ENCODE assay signal across 1 cellular context in the genomic region with DNA sequence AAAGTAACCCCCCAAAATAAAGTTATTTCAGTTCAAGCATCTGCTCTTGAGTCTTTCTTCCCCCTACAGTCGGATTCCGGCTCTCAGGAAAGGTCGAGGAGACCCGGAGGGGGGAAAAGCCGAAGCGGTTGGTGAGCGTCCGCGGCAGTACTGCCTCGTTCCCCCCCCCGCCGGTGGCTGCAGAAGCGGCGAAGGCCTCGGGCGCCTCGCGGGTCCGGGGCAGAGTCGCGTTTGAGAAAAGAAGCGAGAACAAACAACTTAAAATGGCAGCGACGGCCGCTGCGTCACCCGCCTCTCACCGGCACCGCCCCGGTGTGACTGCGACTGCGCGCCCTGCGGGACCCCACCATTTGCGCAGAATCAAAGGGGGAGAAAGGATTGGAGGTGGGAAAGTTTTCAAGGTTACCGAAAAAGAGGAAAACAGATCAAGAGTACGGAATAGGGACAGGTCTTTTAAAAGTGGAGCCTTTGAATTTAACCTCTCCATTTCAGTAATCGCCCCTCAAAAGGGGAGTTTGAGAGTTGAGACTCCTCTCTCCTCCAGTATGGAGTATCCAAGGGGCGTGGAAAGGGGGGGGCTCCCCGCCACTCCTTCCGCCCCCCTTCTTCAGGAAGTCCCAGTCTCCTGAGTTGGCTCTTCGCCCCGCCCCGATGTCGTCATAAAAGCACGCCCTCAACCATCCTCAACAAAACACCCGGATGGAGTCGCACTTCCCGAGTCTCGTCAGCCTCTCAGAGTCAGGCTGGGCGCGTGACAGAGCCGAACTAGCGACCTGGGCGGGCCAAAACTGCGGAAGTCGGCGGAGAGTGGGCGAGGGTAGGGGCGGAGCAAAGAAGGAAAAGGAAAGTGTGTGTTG.
TF ChIP-seq lines count a peak whose summit lies in the region.

No MANE protein-coding gene starts in this region.

TF ChIP-seq in HepG2, 621 proteins besides CTCF, POLR2A, EP300 and RAD21 (continued from another document and continues in another):
- TF ChIP-seq, protein P1, sequence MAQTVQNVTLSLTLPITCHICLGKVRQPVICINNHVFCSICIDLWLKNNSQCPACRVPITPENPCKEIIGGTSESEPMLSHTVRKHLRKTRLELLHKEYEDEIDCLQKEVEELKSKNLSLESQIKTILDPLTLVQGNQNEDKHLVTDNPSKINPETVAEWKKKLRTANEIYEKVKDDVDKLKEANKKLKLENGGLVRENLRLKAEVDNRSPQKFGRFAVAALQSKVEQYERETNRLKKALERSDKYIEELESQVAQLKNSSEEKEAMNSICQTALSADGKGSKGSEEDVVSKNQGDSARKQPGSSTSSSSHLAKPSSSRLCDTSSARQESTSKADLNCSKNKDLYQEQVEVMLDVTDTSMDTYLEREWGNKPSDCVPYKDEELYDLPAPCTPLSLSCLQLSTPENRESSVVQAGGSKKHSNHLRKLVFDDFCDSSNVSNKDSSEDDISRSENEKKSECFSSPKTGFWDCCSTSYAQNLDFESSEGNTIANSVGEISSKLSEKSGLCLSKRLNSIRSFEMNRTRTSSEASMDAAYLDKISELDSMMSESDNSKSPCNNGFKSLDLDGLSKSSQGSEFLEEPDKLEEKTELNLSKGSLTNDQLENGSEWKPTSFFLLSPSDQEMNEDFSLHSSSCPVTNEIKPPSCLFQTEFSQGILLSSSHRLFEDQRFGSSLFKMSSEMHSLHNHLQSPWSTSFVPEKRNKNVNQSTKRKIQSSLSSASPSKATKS (CRISPR knock-in tag; IDR thresholded peaks at IDR 0.05): no peak
- no peak; the same call in 1 of the 2 replicates for TF ChIP-seq BCL3 (CRISPR knock-in tag; IDR thresholded peaks at IDR 0.05)
- TF ChIP-seq DMAP1 (CRISPR knock-in tag; IDR thresholded peaks at IDR 0.05): no peak
- TF ChIP-seq CEBPG (CRISPR knock-in tag; IDR thresholded peaks at IDR 0.05): peak; percentile 71; the same call in 1 of the 2 replicates
- TF ChIP-seq, protein P2, sequence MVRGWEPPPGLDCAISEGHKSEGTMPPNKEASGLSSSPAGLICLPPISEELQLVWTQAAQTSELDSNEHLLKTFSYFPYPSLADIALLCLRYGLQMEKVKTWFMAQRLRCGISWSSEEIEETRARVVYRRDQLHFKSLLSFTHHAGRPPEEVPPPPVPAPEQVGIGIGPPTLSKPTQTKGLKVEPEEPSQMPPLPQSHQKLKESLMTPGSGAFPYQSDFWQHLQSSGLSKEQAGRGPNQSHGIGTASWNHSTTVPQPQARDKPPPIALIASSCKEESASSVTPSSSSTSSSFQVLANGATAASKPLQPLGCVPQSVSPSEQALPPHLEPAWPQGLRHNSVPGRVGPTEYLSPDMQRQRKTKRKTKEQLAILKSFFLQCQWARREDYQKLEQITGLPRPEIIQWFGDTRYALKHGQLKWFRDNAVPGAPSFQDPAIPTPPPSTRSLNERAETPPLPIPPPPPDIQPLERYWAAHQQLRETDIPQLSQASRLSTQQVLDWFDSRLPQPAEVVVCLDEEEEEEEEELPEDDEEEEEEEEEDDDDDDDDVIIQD (CRISPR knock-in tag; IDR thresholded peaks at IDR 0.05; ENCODE audit: low read depth): peak; percentile 44
- no peak for TF ChIP-seq ZNF451 (CRISPR knock-in tag; IDR thresholded peaks at IDR 0.05)
- no peak for TF ChIP-seq PTBP1 (IDR thresholded peaks at IDR 0.05; ENCODE audit: low read depth, low read length, poor library complexity, severe bottlenecking)
- TF ChIP-seq ZNF724P (CRISPR knock-in tag; IDR thresholded peaks at IDR 0.05; ENCODE audit: borderline replicate concordance): no peak; the same call in 1 of the 2 replicates
- TF ChIP-seq ZNF432 (CRISPR knock-in tag; IDR thresholded peaks at IDR 0.05; ENCODE audit: borderline replicate concordance): no peak
- TF ChIP-seq, protein P3, sequence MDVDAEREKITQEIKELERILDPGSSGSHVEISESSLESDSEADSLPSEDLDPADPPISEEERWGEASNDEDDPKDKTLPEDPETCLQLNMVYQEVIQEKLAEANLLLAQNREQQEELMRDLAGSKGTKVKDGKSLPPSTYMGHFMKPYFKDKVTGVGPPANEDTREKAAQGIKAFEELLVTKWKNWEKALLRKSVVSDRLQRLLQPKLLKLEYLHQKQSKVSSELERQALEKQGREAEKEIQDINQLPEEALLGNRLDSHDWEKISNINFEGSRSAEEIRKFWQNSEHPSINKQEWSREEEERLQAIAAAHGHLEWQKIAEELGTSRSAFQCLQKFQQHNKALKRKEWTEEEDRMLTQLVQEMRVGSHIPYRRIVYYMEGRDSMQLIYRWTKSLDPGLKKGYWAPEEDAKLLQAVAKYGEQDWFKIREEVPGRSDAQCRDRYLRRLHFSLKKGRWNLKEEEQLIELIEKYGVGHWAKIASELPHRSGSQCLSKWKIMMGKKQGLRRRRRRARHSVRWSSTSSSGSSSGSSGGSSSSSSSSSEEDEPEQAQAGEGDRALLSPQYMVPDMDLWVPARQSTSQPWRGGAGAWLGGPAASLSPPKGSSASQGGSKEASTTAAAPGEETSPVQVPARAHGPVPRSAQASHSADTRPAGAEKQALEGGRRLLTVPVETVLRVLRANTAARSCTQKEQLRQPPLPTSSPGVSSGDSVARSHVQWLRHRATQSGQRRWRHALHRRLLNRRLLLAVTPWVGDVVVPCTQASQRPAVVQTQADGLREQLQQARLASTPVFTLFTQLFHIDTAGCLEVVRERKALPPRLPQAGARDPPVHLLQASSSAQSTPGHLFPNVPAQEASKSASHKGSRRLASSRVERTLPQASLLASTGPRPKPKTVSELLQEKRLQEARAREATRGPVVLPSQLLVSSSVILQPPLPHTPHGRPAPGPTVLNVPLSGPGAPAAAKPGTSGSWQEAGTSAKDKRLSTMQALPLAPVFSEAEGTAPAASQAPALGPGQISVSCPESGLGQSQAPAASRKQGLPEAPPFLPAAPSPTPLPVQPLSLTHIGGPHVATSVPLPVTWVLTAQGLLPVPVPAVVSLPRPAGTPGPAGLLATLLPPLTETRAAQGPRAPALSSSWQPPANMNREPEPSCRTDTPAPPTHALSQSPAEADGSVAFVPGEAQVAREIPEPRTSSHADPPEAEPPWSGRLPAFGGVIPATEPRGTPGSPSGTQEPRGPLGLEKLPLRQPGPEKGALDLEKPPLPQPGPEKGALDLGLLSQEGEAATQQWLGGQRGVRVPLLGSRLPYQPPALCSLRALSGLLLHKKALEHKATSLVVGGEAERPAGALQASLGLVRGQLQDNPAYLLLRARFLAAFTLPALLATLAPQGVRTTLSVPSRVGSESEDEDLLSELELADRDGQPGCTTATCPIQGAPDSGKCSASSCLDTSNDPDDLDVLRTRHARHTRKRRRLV (CRISPR knock-in tag; IDR thresholded peaks at IDR 0.05): 0 out of 2 replicates have a peak, but pooled peaks have one; percentile 44
- TF ChIP-seq ZNF878 (CRISPR knock-in tag; IDR thresholded peaks at IDR 0.05): no peak; the same call in 1 of the 2 replicates
- no peak; the same call in 1 of the 2 replicates for TF ChIP-seq ZNF570 (CRISPR knock-in tag; IDR thresholded peaks at IDR 0.05; ENCODE audit: borderline replicate concordance)
- TF ChIP-seq REL (CRISPR knock-in tag; conservative IDR thresholded peaks at IDR 0.05): no peak
- no peak for TF ChIP-seq PAWR (CRISPR knock-in tag; IDR thresholded peaks at IDR 0.05; ENCODE audit: borderline replicate concordance)
- TF ChIP-seq KMT2A (CRISPR knock-in tag; IDR thresholded peaks at IDR 0.05): no peak
- peak; percentile 59; the same call in 1 of the 2 replicates for TF ChIP-seq PBX3 (CRISPR knock-in tag; IDR thresholded peaks at IDR 0.05; ENCODE audit: borderline replicate concordance)
- 0 out of 2 replicates have a peak, but pooled peaks have one; percentile 9 for TF ChIP-seq ZNF460 (CRISPR knock-in tag; IDR thresholded peaks at IDR 0.05; ENCODE audit: borderline replicate concordance)
- peak; percentile 99 for TF ChIP-seq POLR2AphosphoS5 (IDR thresholded peaks at IDR 0.05; ENCODE audit: low read depth, low read length)
- TF ChIP-seq ZFP36 (IDR thresholded peaks at IDR 0.05; ENCODE audit: borderline replicate concordance, low read depth, low read length, partially characterized antibody): no peak
- TF ChIP-seq ZNF737 (CRISPR knock-in tag; IDR thresholded peaks at IDR 0.05; ENCODE audit: borderline replicate concordance): no peak
- TF ChIP-seq ZNF891 (CRISPR knock-in tag; IDR thresholded peaks at IDR 0.05): 0 out of 2 replicates have a peak, but pooled peaks have one; percentile 3
- peak; percentile 99 for TF ChIP-seq RBFOX2 (IDR thresholded peaks at IDR 0.05; ENCODE audit: low read depth, low read length)
- TF ChIP-seq GRHL1 (CRISPR knock-in tag; conservative IDR thresholded peaks at IDR 0.05): no peak
- no peak for TF ChIP-seq ZNF672 (CRISPR knock-in tag; IDR thresholded peaks at IDR 0.05)
- TF ChIP-seq THYN1 (CRISPR knock-in tag; IDR thresholded peaks at IDR 0.05; ENCODE audit: borderline replicate concordance, low read depth): no peak
- TF ChIP-seq MBD4 (IDR thresholded peaks at IDR 0.05; ENCODE audit: borderline replicate concordance, low read length): no peak
- TF ChIP-seq GLMP (CRISPR knock-in tag; IDR thresholded peaks at IDR 0.05; ENCODE audit: borderline replicate concordance): no peak
- peak; percentile 97; the same call in 1 of the 2 replicates for TF ChIP-seq NFKB2 (CRISPR knock-in tag; IDR thresholded peaks at IDR 0.05; ENCODE audit: borderline replicate concordance)
- peak; percentile 96 for TF ChIP-seq CREB1 (IDR thresholded peaks at IDR 0.05)
- peak; percentile 98 for TF ChIP-seq CREB1 (CRISPR knock-in tag; IDR thresholded peaks at IDR 0.05)
- TF ChIP-seq, protein P4, sequence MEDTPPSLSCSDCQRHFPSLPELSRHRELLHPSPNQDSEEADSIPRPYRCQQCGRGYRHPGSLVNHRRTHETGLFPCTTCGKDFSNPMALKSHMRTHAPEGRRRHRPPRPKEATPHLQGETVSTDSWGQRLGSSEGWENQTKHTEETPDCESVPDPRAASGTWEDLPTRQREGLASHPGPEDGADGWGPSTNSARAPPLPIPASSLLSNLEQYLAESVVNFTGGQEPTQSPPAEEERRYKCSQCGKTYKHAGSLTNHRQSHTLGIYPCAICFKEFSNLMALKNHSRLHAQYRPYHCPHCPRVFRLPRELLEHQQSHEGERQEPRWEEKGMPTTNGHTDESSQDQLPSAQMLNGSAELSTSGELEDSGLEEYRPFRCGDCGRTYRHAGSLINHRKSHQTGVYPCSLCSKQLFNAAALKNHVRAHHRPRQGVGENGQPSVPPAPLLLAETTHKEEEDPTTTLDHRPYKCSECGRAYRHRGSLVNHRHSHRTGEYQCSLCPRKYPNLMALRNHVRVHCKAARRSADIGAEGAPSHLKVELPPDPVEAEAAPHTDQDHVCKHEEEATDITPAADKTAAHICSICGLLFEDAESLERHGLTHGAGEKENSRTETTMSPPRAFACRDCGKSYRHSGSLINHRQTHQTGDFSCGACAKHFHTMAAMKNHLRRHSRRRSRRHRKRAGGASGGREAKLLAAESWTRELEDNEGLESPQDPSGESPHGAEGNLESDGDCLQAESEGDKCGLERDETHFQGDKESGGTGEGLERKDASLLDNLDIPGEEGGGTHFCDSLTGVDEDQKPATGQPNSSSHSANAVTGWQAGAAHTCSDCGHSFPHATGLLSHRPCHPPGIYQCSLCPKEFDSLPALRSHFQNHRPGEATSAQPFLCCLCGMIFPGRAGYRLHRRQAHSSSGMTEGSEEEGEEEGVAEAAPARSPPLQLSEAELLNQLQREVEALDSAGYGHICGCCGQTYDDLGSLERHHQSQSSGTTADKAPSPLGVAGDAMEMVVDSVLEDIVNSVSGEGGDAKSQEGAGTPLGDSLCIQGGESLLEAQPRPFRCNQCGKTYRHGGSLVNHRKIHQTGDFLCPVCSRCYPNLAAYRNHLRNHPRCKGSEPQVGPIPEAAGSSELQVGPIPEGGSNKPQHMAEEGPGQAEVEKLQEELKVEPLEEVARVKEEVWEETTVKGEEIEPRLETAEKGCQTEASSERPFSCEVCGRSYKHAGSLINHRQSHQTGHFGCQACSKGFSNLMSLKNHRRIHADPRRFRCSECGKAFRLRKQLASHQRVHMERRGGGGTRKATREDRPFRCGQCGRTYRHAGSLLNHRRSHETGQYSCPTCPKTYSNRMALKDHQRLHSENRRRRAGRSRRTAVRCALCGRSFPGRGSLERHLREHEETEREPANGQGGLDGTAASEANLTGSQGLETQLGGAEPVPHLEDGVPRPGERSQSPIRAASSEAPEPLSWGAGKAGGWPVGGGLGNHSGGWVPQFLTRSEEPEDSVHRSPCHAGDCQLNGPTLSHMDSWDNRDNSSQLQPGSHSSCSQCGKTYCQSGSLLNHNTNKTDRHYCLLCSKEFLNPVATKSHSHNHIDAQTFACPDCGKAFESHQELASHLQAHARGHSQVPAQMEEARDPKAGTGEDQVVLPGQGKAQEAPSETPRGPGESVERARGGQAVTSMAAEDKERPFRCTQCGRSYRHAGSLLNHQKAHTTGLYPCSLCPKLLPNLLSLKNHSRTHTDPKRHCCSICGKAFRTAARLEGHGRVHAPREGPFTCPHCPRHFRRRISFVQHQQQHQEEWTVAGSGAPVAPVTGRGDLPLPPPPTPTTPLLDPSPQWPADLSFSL (CRISPR knock-in tag; IDR thresholded peaks at IDR 0.05): no peak
